Comparison of ENCODE assay signal across 14 cellular contexts in the genomic region with DNA sequence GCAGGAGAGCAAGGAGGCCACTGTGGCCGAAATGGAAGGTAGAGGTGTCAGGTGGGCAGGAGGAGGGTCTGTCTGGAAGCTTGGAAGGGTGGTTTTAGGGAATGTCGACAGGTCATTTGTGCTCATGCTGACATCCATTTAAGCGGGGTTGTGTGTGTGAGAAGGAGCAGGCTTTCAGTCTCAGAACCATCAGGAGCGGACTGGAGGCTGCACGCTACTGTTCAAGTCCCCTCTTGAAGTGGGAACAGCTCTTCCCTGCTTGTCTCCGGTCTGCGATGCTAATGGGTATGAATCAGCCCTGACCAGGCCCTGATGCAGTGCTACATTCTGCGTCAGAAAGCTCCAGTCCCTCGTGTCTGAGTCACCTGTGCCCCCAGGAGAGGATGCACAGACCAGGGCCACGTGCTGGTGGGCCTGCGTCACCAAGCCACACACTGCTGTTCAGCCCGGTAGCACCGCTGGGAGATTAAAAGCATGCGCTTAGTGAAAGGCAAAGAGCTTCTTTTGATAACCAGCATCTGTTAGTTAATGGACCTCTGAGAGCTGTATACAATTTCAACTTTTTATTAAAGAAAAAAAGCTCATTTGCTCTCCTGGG. TPM values are rescaled to one million over a fixed set of nuclear protein-coding genes. Genes with fewer than 3 reads are reported as not detected.
DNase-seq lines count a peak whose midpoint lies in the region; FAIRE-seq and TF ChIP-seq lines count a peak whose summit lies in the region.
"Had no signal": no experiment of that assay in that cellular context is flagged by ENCODE, and none has a peak within 500 bp of the region (broad histone marks: within the 10 kb centered on the region; RNA-seq: fewer than 3 reads in every experiment).

No MANE protein-coding gene starts in this region.

- H3K27me3 ChIP-seq in bronchial epithelial cell (ENCODE audit: control insufficient read depth, insufficient read depth, low read length): no peaks in the 10 kb centered on the region
- H3K27me3 ChIP-seq in osteoblast (ENCODE audit: insufficient read depth, low read length): no peaks in the 10 kb centered on the region
- no peaks in the 10 kb centered on the region for H3K27me3 ChIP-seq in effector memory CD4-positive, alpha-beta T cell (replicated peaks; ENCODE audit: control insufficient read depth, insufficient read depth, low read length, poor library complexity, severe bottlenecking)
- H3K27me3 ChIP-seq in mesendoderm (ENCODE audit: insufficient read depth, low read length, poor library complexity): no peaks in the 10 kb centered on the region
- H3K27me3 ChIP-seq: upper lobe of right lung had no signal

- no peak overlapping the region for H4K5ac ChIP-seq in mesendoderm (ENCODE audit: low read length)

- H3K23ac ChIP-seq in mesendoderm (ENCODE audit: low read length): no peak overlapping the region

- no peak overlapping the region for H3K4me2 ChIP-seq in osteoblast (ENCODE audit: insufficient read depth, low read length)
- H3K4me2 ChIP-seq in mesendoderm (ENCODE audit: low read length): no peak overlapping the region

- H2AK5ac ChIP-seq in mesendoderm (ENCODE audit: low read length): no peak overlapping the region

- H3K36me3 ChIP-seq in bronchial epithelial cell (ENCODE audit: control insufficient read depth, insufficient read depth, low read length) (no peaks in the 10 kb centered on the region), osteoblast (ENCODE audit: insufficient read depth, low read length) (peaks cover 20% of the 10 kb centered on the region), mesendoderm (ENCODE audit: control insufficient read depth, insufficient read depth, low read length) (no peaks in the 10 kb centered on the region)
- H3K36me3 ChIP-seq in effector memory CD4-positive, alpha-beta T cell (ENCODE audit: control insufficient read depth, insufficient read depth, low read length): no peaks in the 10 kb centered on the region
- H3K36me3 ChIP-seq: HAP-1, upper lobe of right lung had no signal

- no peak overlapping the region for H3K56ac ChIP-seq in mesendoderm (ENCODE audit: low read length)

- DNase-seq in NCI-H1417 (lab: John Stamatoyannopoulos, UW): peak; percentile 5 to 64 (median 49)
- DNase-seq in NCI-H1417 treated with DMSO at 0.1 percent for 48 hours (lab: John Stamatoyannopoulos, UW): no peak
- peak; percentile 60 for DNase-seq in NCI-H2107 (lab: John Stamatoyannopoulos, UW)
- DNase-seq in bronchial epithelial cell (ENCODE audit: low read depth): peak; percentile 94
- peak; percentile 92 for DNase-seq in osteoblast (ENCODE audit: insufficient read length, low spot score, missing footprints)
- DNase-seq in GF-D8 (lab: John Stamatoyannopoulos, UW): no peak
- no peak for DNase-seq in effector memory CD4-positive, alpha-beta T cell
- DNase-seq in mesendoderm: no peak
- DNase-seq: NCI-H1048, upper lobe of right lung had no signal

- no peaks in the 10 kb centered on the region for H3K79me1 ChIP-seq in mesendoderm (ENCODE audit: low read length)

- no peak overlapping the region for H2BK120ac ChIP-seq in mesendoderm (ENCODE audit: low read depth, low read length)

- no peak overlapping the region for H2BK15ac ChIP-seq in mesendoderm (replicated peaks; ENCODE audit: low read depth)

- H3K9ac ChIP-seq in mesendoderm (ENCODE audit: low read length): no peak overlapping the region

- peak overlapping the region; percentile 61 for H3K27ac ChIP-seq in osteoblast (ENCODE audit: low read depth, low read length)
- no peak overlapping the region for H3K27ac ChIP-seq in effector memory CD4-positive, alpha-beta T cell (ENCODE audit: insufficient read depth, low read length, poor library complexity, severe bottlenecking)
- H3K27ac ChIP-seq in mesendoderm (ENCODE audit: low read depth, low read length): no peak overlapping the region
- H3K27ac ChIP-seq: 22Rv1, coronary artery, upper lobe of right lung had no signal

- TF ChIP-seq CTCF in bronchial epithelial cell (IDR thresholded peaks at IDR 0.05; ENCODE audit: insufficient read depth, low read length, severe bottlenecking) (no peak), osteoblast (IDR thresholded peaks at IDR 0.05; ENCODE audit: extremely low read depth, low read depth, low read length) (no peak)

- no peak overlapping the region for H3K4me3 ChIP-seq in bronchial epithelial cell (ENCODE audit: low read depth, low read length)
- no peak overlapping the region for H3K4me3 ChIP-seq in osteoblast (ENCODE audit: insufficient read depth, low read length)
- no peak overlapping the region for H3K4me3 ChIP-seq in effector memory CD4-positive, alpha-beta T cell (ENCODE audit: insufficient read depth, low read depth, low read length, poor library complexity, severe bottlenecking)
- no peak overlapping the region for H3K4me3 ChIP-seq in mesendoderm (ENCODE audit: low read length)
- H3K4me3 ChIP-seq: coronary artery, HAP-1, upper lobe of right lung had no signal

- no peak overlapping the region for H4K8ac ChIP-seq in mesendoderm (ENCODE audit: low read depth, low read length)

- no peak overlapping the region for H2BK5ac ChIP-seq in mesendoderm (ENCODE audit: low read length)

- no peaks in the 10 kb centered on the region for H3K9me3 ChIP-seq in osteoblast (ENCODE audit: low read depth, low read length)
- H3K9me3 ChIP-seq in effector memory CD4-positive, alpha-beta T cell (ENCODE audit: control insufficient read depth, low read length): no peaks in the 10 kb centered on the region
- H3K9me3 ChIP-seq: HAP-1, upper lobe of right lung had no signal

- H3K79me2 ChIP-seq in osteoblast (ENCODE audit: insufficient read depth, low read length): no peaks in the 10 kb centered on the region
- H3K79me2 ChIP-seq in mesendoderm (ENCODE audit: control insufficient read depth, insufficient read depth, low read length): no peaks in the 10 kb centered on the region

- H3K4me1 ChIP-seq in osteoblast (ENCODE audit: insufficient read depth, low read length): peaks cover 5% of the 10 kb centered on the region
- H3K4me1 ChIP-seq in effector memory CD4-positive, alpha-beta T cell (ENCODE audit: control insufficient read depth, insufficient read depth, low read length, poor library complexity, severe bottlenecking): no peaks in the 10 kb centered on the region
- H3K4me1 ChIP-seq in mesendoderm (ENCODE audit: control insufficient read depth, low read depth, low read length): peaks cover 5% of the 10 kb centered on the region
- H3K4me1 ChIP-seq: HAP-1, upper lobe of right lung had no signal

- H3K4ac ChIP-seq in mesendoderm (ENCODE audit: low read depth, low read length): no peak overlapping the region

- WGBS in mesendoderm (ENCODE audit: extremely low coverage, insufficient coverage, low lambda C conversion rate): no CpG with 5 or more reads among the region's 14 CpGs

- no peaks in the 10 kb centered on the region for H4K20me1 ChIP-seq in osteoblast (ENCODE audit: insufficient read depth, low read length)

- no peak for FAIRE-seq in bronchial epithelial cell (lab: Jason Lieb, UNC)

- no peak overlapping the region for H3K18ac ChIP-seq in mesendoderm (ENCODE audit: low read length)

- H2AFZ ChIP-seq in osteoblast (ENCODE audit: low read length): no peak overlapping the region

RNA-seq across cellular contexts. Expression of a gene that starts 58.0 kb away (rescaled TPM):
- under 0.01 TPM in 1 of 2 replicates, not detected in the other for total RNA-seq in bronchial epithelial cell
- total RNA-seq in osteoblast: 16.3 and 16.5 TPM in 2 replicates
- polyA plus RNA-seq in mesendoderm (2013, experiment 1 of 2): 0.39 TPM
- 0.53 TPM for polyA plus RNA-seq in mesendoderm (2013, experiment 2 of 2)
- total RNA-seq: upper lobe of right lung had no signal
- polyA plus RNA-seq: neural cell had no signal

Comparison
In these comparisons a context has a peak if more than half of its experiments do, and no peak if none do; other contexts are left out.
1. DNase-seq: peak in NCI-H1417 (3 of 3), NCI-H2107 (single experiment), bronchial epithelial cell (single experiment) and osteoblast (single experiment); none in NCI-H1417 treated with DMSO at 0.1 percent for 48 hours (single experiment), GF-D8 (single experiment), effector memory CD4-positive, alpha-beta T cell (0 of 3) and mesendoderm (single experiment).
2. RNA of a gene that starts 58.0 kb away (total RNA-seq): 16.3 to 16.5 TPM in osteoblast; under 0.01 TPM in bronchial epithelial cell; every median in the first group is over 10 times any median in the second.